ENCODE assay signal across 26 cellular contexts in the genomic region with DNA sequence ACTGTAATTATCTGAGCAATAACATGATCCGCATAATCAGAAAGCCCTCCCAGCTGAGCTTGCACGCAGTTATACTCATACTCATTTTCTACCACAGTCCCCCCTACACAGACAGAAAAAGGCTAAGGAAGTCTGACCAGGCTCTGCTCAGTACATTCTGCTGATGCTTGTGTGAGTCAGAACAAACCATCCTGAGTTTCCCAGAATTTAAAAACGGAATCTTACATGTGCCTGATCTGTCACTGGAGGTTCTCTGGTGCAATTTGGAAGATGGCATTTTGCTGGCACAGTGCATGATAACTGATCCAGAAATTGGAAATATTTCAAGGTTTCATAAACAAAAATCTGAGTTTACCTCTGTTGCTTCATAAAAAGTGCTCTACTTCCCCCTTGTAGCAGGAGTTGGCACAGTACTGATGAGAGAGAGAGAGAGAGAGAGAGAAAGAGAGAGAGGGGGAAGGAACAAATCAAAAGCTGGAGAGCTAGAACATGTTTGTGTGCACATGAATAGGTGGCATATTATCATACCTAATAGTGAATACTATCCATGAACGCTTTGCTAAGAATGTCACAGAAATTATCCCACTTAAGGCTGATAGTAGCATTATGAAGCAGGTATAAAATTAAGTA.
DNase-seq lines count a peak whose midpoint lies in the region; TF ChIP-seq lines count a peak whose summit lies in the region.
"Had no signal": no experiment of that assay in that cellular context is flagged by ENCODE, and none has a peak within 500 bp of the region (broad histone marks: within the 10 kb centered on the region; RNA-seq: fewer than 3 reads in every experiment).

No MANE protein-coding gene starts in this region.

- in situ Hi-C loops in brain microvascular endothelial cell (cut with HindIII; ENCODE audit: low pct_ligation_motif_present, low sequenced_read_pairs): no loop called here

- H3K79me2 ChIP-seq in OCI-LY7 (ENCODE audit: insufficient read depth, low read depth, low read length): no peaks in the 10 kb centered on the region
- H3K79me2 ChIP-seq: parathyroid adenoma had no signal

- CTCF ChIA-PET in OCI-LY7 (lab: Charles Lee; ENCODE audit: unreplicated experiment): no interaction called here

- H3K27me3 ChIP-seq in brain microvascular endothelial cell (replicated peaks): no peaks in the 10 kb centered on the region

- H4K20me1 ChIP-seq in OCI-LY7 (ENCODE audit: insufficient read depth, low read length): no peaks in the 10 kb centered on the region

- H2AFZ ChIP-seq in OCI-LY7 (ENCODE audit: low read length): peak overlapping the region; percentile 76; the same call in 1 of the 2 replicates
- H2AFZ ChIP-seq: parathyroid adenoma, PC-9 had no signal

- H3K4me3 ChIP-seq in OCI-LY7 (ENCODE audit: low read depth, low read length, poor library complexity, severe bottlenecking) (no peak overlapping the region), brain microvascular endothelial cell (ENCODE audit: low read depth, low read length) (no peak overlapping the region)
- H3K4me3 ChIP-seq: PC-9 had no signal

- intact Hi-C loops in OCI-LY7 (cut with micrococcal nuclease; ENCODE audit: unreplicated experiment): loop anchor here (5.0 kb wide), 1 partner anchor 160 kb away; no protein-coding TSS in a partner anchor

- TF ChIP-seq CTCF in OCI-LY7 (conservative IDR thresholded peaks at IDR 0.05; ENCODE audit: low read length) (no peak), brain microvascular endothelial cell (IDR thresholded peaks at IDR 0.05; ENCODE audit: low read depth, low read length, missing control alignments) (no peak)

- no peaks in the 10 kb centered on the region for H3K9me3 ChIP-seq in OCI-LY7 (ENCODE audit: low read length)

- no TSS peak for BruUV-seq in OCI-LY7 (replicated peaks; lab: Mats Ljungman, UMichigan)

- H3K36me3 ChIP-seq in OCI-LY7 (ENCODE audit: insufficient read depth, low read length) (no peaks in the 10 kb centered on the region; the same call in 1 of the 2 replicates), brain microvascular endothelial cell (replicated peaks) (no peaks in the 10 kb centered on the region)

- DNase-seq in AG20443 (ENCODE audit: low spot score) (peak; percentile 16), OCI-LY7 (ENCODE audit: low spot score) (peak; percentile 13), brain microvascular endothelial cell (peak; percentile 7), iris pigment epithelial cell (ENCODE audit: low read depth) (peak; percentile 4), NAMALWA (ENCODE audit: low spot score) (no peak), NCI-H2196 (lab: John Stamatoyannopoulos, UW; ENCODE audit: unreplicated experiment) (no peak), NCI-H1694 (lab: John Stamatoyannopoulos, UW) (no peak), DMS153 treated with DMSO at 0.1 percent for 48 hours (lab: John Stamatoyannopoulos, UW; ENCODE audit: unreplicated experiment) (no peak)
- DNase-seq: activated CD8-positive, alpha-beta memory T cell treated with anti-CD3 and anti-CD28 coated beads for 24 hours; activated naive CD4-positive, alpha-beta T cell; activated T-cell treated with anti-CD3 and anti-CD28 coated beads, Interleukin-2, amount 50 U/mL, for 24 hours; Calu3; cerebellar nuclear complex; HCEC 1CT; left cardiac atrium; MV-4-11; NCI-H187 treated with DMSO at 0.1 percent for 48 hours; NCI-H226; NCI-H774; PC-9; SIG-M5; substantia nigra; T-cell had no signal

- no peak overlapping the region for H3K4me2 ChIP-seq in OCI-LY7 (ENCODE audit: low read length)
- H3K4me2 ChIP-seq: KMS-11, PC-9 had no signal

- no peaks in the 10 kb centered on the region for H3K9me2 ChIP-seq in OCI-LY7 (ENCODE audit: insufficient read depth, low read length)

- H3K4me1 ChIP-seq in OCI-LY7 (ENCODE audit: insufficient read depth, low read length, poor library complexity, severe bottlenecking): peaks cover 27% of the 10 kb centered on the region
- H3K4me1 ChIP-seq: parathyroid adenoma had no signal

- no peak overlapping the region for H3K27ac ChIP-seq in OCI-LY7 (ENCODE audit: low read depth, low read length, poor library complexity, severe bottlenecking)
- no peak overlapping the region for H3K27ac ChIP-seq in brain microvascular endothelial cell
- H3K27ac ChIP-seq: C4-2B, KMS-11, parathyroid adenoma, PC-9 had no signal

- POLR2A ChIA-PET in OCI-LY7 (lab: Charles Lee): interaction anchor here (1.5 kb wide), 1 partner anchor 25 kb away, joined by 3 read pairs; no protein-coding TSS in a partner anchor

Comparison
In these comparisons a context has a peak if more than half of its experiments do, and no peak if none do; other contexts are left out.
1. DNase-seq: peak in AG20443 (single experiment), OCI-LY7 (single experiment), brain microvascular endothelial cell (single experiment) and iris pigment epithelial cell (single experiment); none in NAMALWA (single experiment), NCI-H2196 (single experiment), NCI-H1694 (single experiment) and DMS153 treated with DMSO at 0.1 percent for 48 hours (single experiment).